In genomic region chr11:2449548-2450320, GRCh38 we compare ENCODE assay signal across 24 cellular contexts. TPM values are rescaled to one million over a fixed set of nuclear protein-coding genes. Genes with fewer than 3 reads are reported as not detected.
"Had no signal": no experiment of that assay in that cellular context is flagged by ENCODE, and none has a peak within 500 bp of the region (broad histone marks: within the 10 kb centered on the region; RNA-seq: fewer than 3 reads in every experiment).

No MANE protein-coding gene starts in this region.

- H3K27me3 ChIP-seq: SJCRH30 had no signal

- H3K27me3 Mint-ChIP-seq: activated naive CD4-positive, alpha-beta T cell treated with anti-CD3 and anti-CD28 coated beads, Interleukin-2, amount 50 U/mL, for 24 hours; stimulated activated naive CD8-positive, alpha-beta T cell treated with anti-CD3 and anti-CD28 coated beads, Interleukin-15, Interleukin-2, amounts not matched to agents 100 ng/mL and 50 ng/mL, for 24 hours had no signal

- H3K27ac Mint-ChIP-seq: activated naive CD4-positive, alpha-beta T cell treated with anti-CD3 and anti-CD28 coated beads, Interleukin-2, amount 50 U/mL, for 24 hours; brain; nephron progenitor cell; progenitor cell of endocrine pancreas; stimulated activated naive CD8-positive, alpha-beta T cell treated with anti-CD3 and anti-CD28 coated beads, Interleukin-15, Interleukin-2, amounts not matched to agents 100 ng/mL and 50 ng/mL, for 24 hours had no signal

- ATAC-seq: activated CD4-positive, CD25-positive, alpha-beta regulatory T cell treated with anti-CD3 and anti-CD28 coated beads, Interleukin-2, amount 50 U/mL, for 24 hours; foreskin keratinocyte had no signal

- H3K4me1 ChIP-seq: foreskin keratinocyte, SJCRH30 had no signal

- H3K9me3 Mint-ChIP-seq: activated naive CD4-positive, alpha-beta T cell treated with anti-CD3 and anti-CD28 coated beads, Interleukin-2, amount 50 U/mL, for 24 hours; central memory CD8-positive, alpha-beta T cell; stimulated activated naive CD8-positive, alpha-beta T cell treated with anti-CD3 and anti-CD28 coated beads, Interleukin-15, Interleukin-2, amounts not matched to agents 100 ng/mL and 50 ng/mL, for 24 hours had no signal

- H3K36me3 Mint-ChIP-seq: brain had no signal

- DNase-seq: activated CD8-positive, alpha-beta memory T cell treated with anti-CD3 and anti-CD28 coated beads for 24 hours; activated gamma-delta T cell; amygdala; foreskin keratinocyte; nephron progenitor cell; occipital lobe; SJCRH30; stimulated activated CD4-positive, alpha-beta T cell treated with anti-CD3 and anti-CD28 coated beads, Interleukin-15, amount 100 ng/mL, for 24 hours; stimulated activated CD4-positive, alpha-beta T cell treated with anti-CD3 and anti-CD28 coated beads, Interleukin-2, amount 100 ng/mL, for 48 hours; trophoblast cell had no signal

- H3K36me3 ChIP-seq: SJCRH30 had no signal

- H3K27ac ChIP-seq: coronary artery, foreskin keratinocyte, SJCRH30, skin epidermis had no signal

- H3K4me3 Mint-ChIP-seq: activated naive CD4-positive, alpha-beta T cell treated with anti-CD3 and anti-CD28 coated beads, Interleukin-2, amount 50 U/mL, for 24 hours; brain; central memory CD8-positive, alpha-beta T cell; nephron progenitor cell; stimulated activated naive CD8-positive, alpha-beta T cell treated with anti-CD3 and anti-CD28 coated beads, Interleukin-15, Interleukin-2, amounts not matched to agents 100 ng/mL and 50 ng/mL, for 24 hours had no signal

- H3K9me3 ChIP-seq: SJCRH30 had no signal

- H3K4me3 ChIP-seq: coronary artery, SJCRH30, skin epidermis had no signal

RNA-seq across cellular contexts. Expression of gene KCNQ1, which starts 4.9 kb away (rescaled TPM):
- total RNA-seq: fibroblast of lung, foreskin keratinocyte, SJCRH30 had no signal
- polyA plus RNA-seq: fibroblast of lung, foreskin keratinocyte had no signal

RNA-seq across cellular contexts. Expression of gene TRPM5, which starts 5.4 kb away (rescaled TPM):
- total RNA-seq: epithelial cell of proximal tubule; fibroblast of lung; foreskin keratinocyte; kidney epithelial cell; lower leg skin; occipital lobe; right cardiac atrium; SJCRH30; T-helper 1 cell treated with Interleukin-12 subunit alpha and Interleukin-12 subunit beta and Interleukin-4 antibody, amounts not matched to agents 30 ng/mL and 1 ng/mL, for 36 hours had no signal
- polyA plus RNA-seq: fibroblast of lung, foreskin keratinocyte had no signal
